ENCODE assay signal across 15 cellular contexts in the genomic region with DNA sequence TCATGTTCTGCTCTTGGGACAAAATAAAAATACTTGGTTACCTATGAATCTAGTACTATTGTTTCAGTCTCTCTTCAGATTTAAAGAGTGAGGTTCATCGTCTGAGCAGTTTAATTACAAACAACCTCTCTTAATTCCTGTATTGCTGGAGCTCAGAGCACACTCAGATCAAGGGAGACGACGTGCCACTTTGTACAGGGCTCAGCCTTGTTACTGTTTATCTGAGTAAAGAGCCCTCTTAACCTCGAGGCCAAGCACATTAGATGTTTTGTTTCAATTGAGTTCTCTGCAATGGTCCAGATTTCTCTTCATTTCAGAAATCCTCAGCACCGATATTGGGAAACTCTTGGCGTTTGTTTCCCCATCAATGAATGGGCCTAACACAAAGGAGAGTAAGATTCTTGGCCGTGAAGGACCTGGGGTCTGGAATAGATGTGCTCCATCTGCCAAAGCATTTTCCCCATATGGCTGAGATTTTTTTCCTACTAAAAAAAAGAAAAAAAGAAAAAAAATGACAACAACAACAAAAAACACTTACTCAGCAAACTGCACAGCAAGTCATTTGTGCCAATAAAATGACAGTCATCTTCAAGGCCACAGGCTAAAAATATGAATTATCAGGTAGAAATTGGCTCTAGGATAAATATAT.
DNase-seq lines count a peak whose midpoint lies in the region; ATAC-seq and TF ChIP-seq lines count a peak whose summit lies in the region.
"Had no signal": no experiment of that assay in that cellular context is flagged by ENCODE, and none has a peak within 500 bp of the region (broad histone marks: within the 10 kb centered on the region; RNA-seq: fewer than 3 reads in every experiment).

No MANE protein-coding gene starts in this region.

- H3K27ac Mint-ChIP-seq in CD8-positive, alpha-beta T cell = peak overlapping the region; percentile 97
- H3K27ac Mint-ChIP-seq in T-helper 17 cell (peak overlapping the region; percentile 98), mesothelial cell of epicardium (no peak overlapping the region)
- no peak overlapping the region for H3K27ac Mint-ChIP-seq in activated CD8-positive, alpha-beta T cell treated with anti-CD3 and anti-CD28 coated beads, Interleukin-2, amount 10 ng/mL, durations not matched to agents 7 days and 5 days

- no peaks in the 10 kb centered on the region for H3K36me3 Mint-ChIP-seq in CD8-positive, alpha-beta T cell
- peaks cover 3% of the 10 kb centered on the region for H3K36me3 Mint-ChIP-seq in T-helper 17 cell (ENCODE audit: low read depth)
- no peaks in the 10 kb centered on the region for H3K36me3 Mint-ChIP-seq in mesothelial cell of epicardium
- H3K36me3 Mint-ChIP-seq in activated CD8-positive, alpha-beta T cell treated with anti-CD3 and anti-CD28 coated beads, Interleukin-2, amount 10 ng/mL, durations not matched to agents 7 days and 5 days (ENCODE audit: low read depth) = no peaks in the 10 kb centered on the region

- H3K27me3 Mint-ChIP-seq in CD8-positive, alpha-beta T cell (ENCODE audit: low read depth) = no peaks in the 10 kb centered on the region
- H3K27me3 Mint-ChIP-seq in T-helper 17 cell = peaks cover 15% of the 10 kb centered on the region
- H3K27me3 Mint-ChIP-seq in mesothelial cell of epicardium (ENCODE audit: low read depth) = no peaks in the 10 kb centered on the region
- peaks cover 4% of the 10 kb centered on the region for H3K27me3 Mint-ChIP-seq in activated CD8-positive, alpha-beta T cell treated with anti-CD3 and anti-CD28 coated beads, Interleukin-2, amount 10 ng/mL, durations not matched to agents 7 days and 5 days (ENCODE audit: low read depth)

- H3K9me3 Mint-ChIP-seq in CD8-positive, alpha-beta T cell = no peaks in the 10 kb centered on the region
- H3K9me3 Mint-ChIP-seq in mesothelial cell of epicardium = no peaks in the 10 kb centered on the region
- H3K9me3 Mint-ChIP-seq in activated CD8-positive, alpha-beta T cell treated with anti-CD3 and anti-CD28 coated beads, Interleukin-2, amount 10 ng/mL, durations not matched to agents 7 days and 5 days (ENCODE audit: insufficient read depth) = no peaks in the 10 kb centered on the region

- WGBS in mesodermal cell (ENCODE audit: insufficient coverage in 2 of 2), 2 experiments = 90 to 94% methylated on average over 2 to 4 of the region's 7 CpGs

- no peaks in the 10 kb centered on the region for H3K27me3 ChIP-seq in CD8-positive, alpha-beta T cell (ENCODE audit: insufficient read depth, low read length)
- H3K27me3 ChIP-seq: dorsolateral prefrontal cortex, ovary, stomach, uterus had no signal

- H3K4me3 ChIP-seq in AG10803 (ENCODE audit: low read length) (no peak overlapping the region), mesodermal cell (ENCODE audit: extremely low read depth, insufficient read depth, low read length, poor library complexity, severe bottlenecking) (no peak overlapping the region)
- no peak overlapping the region for H3K4me3 ChIP-seq in CD8-positive, alpha-beta T cell (ENCODE audit: low read depth, low read length)
- H3K4me3 ChIP-seq: dorsolateral prefrontal cortex, GM12878, ovary, stomach, uterus had no signal

- ATAC-seq in CD8-positive, alpha-beta T cell = no peak
- ATAC-seq in T-helper 17 cell (no peak), HG02852 (IDR thresholded peaks at IDR 0.05; ENCODE audit: unreplicated experiment) (no peak)
- ATAC-seq in activated CD8-positive, alpha-beta T cell treated with anti-CD3 and anti-CD28 coated beads, Interleukin-2, amount 10 ng/mL, durations not matched to agents 7 days and 5 days = no peak

- peak; percentile 49 for DNase-seq in AG10803 (ENCODE audit: low read depth)
- no peak for DNase-seq in CD8-positive, alpha-beta T cell
- no peak for DNase-seq in T-helper 17 cell
- no peak for DNase-seq in mesothelial cell of epicardium (ENCODE audit: low spot score in 2 of 2, unreplicated experiment in 2 of 2)
- DNase-seq in activated CD8-positive, alpha-beta T cell treated with anti-CD3 and anti-CD28 coated beads, Interleukin-2, amount 10 ng/mL, durations not matched to agents 7 days and 5 days = no peak
- DNase-seq in amniotic stem cell (lab: John Stamatoyannopoulos, UW) = no peak
- DNase-seq: dorsolateral prefrontal cortex; NCI-H146; ovary; stimulated activated CD4-positive, alpha-beta T cell treated with anti-CD3 and anti-CD28 coated beads, Interleukin-2, amount 100 ng/mL, for 24 hours; stomach; uterus had no signal

- H3K4me1 Mint-ChIP-seq in CD8-positive, alpha-beta T cell (ENCODE audit: low read depth) = peaks cover 53% of the 10 kb centered on the region
- peaks cover 18% of the 10 kb centered on the region for H3K4me1 Mint-ChIP-seq in T-helper 17 cell
- H3K4me1 Mint-ChIP-seq in mesothelial cell of epicardium = peaks cover 41% of the 10 kb centered on the region
- H3K4me1 Mint-ChIP-seq in activated CD8-positive, alpha-beta T cell treated with anti-CD3 and anti-CD28 coated beads, Interleukin-2, amount 10 ng/mL, durations not matched to agents 7 days and 5 days (ENCODE audit: low read depth) = peaks cover 42% of the 10 kb centered on the region

- CTCF ChIA-PET in CD8-positive, alpha-beta T cell (lab: Charles Lee) = no interaction called here
- CTCF ChIA-PET in activated CD8-positive, alpha-beta T cell treated with anti-CD3 and anti-CD28 coated beads, Interleukin-2, amount 10 ng/mL, durations not matched to agents 7 days and 5 days (lab: Charles Lee) = no interaction called here

- no peak overlapping the region for H3K27ac ChIP-seq in CD8-positive, alpha-beta T cell (ENCODE audit: low read depth, low read length)
- peak overlapping the region; percentile 23 for H3K27ac ChIP-seq in mesodermal cell (ENCODE audit: low read depth, low read length, severe bottlenecking)
- H3K27ac ChIP-seq: dorsolateral prefrontal cortex, ovary had no signal

- intact Hi-C loops in CD8-positive, alpha-beta T cell (cut with DNase I, micrococcal nuclease) = loop anchor here (5.0 kb wide), 2 partner anchors 99 to 1154 kb away; a partner anchor contains a TSS

- peaks cover 51% of the 10 kb centered on the region for H3K4me1 ChIP-seq in CD8-positive, alpha-beta T cell (ENCODE audit: insufficient read depth, low read length)
- peaks cover 29% of the 10 kb centered on the region for H3K4me1 ChIP-seq in mesodermal cell (ENCODE audit: control insufficient read depth, insufficient read depth, low read length, poor library complexity, severe bottlenecking)
- H3K4me1 ChIP-seq: uterus had no signal

- H3K9me3 ChIP-seq in CD8-positive, alpha-beta T cell (ENCODE audit: low read length) = no peaks in the 10 kb centered on the region
- H3K9me3 ChIP-seq in T-helper 17 cell (ENCODE audit: control insufficient read depth, low read length, poor library complexity, severe bottlenecking) = no peaks in the 10 kb centered on the region
- no peaks in the 10 kb centered on the region for H3K9me3 ChIP-seq in mesodermal cell (ENCODE audit: control insufficient read depth, low read length)
- H3K9me3 ChIP-seq: ovary, stomach, uterus had no signal

- no peak overlapping the region for H3K4me3 Mint-ChIP-seq in CD8-positive, alpha-beta T cell
- H3K4me3 Mint-ChIP-seq in T-helper 17 cell (no peak overlapping the region), mesothelial cell of epicardium (no peak overlapping the region)
- no peak overlapping the region for H3K4me3 Mint-ChIP-seq in activated CD8-positive, alpha-beta T cell treated with anti-CD3 and anti-CD28 coated beads, Interleukin-2, amount 10 ng/mL, durations not matched to agents 7 days and 5 days

- H3K36me3 ChIP-seq in CD8-positive, alpha-beta T cell (ENCODE audit: insufficient read depth, low read length) = no peaks in the 10 kb centered on the region
- no peaks in the 10 kb centered on the region for H3K36me3 ChIP-seq in mesodermal cell (ENCODE audit: control insufficient read depth, insufficient read depth, low read length)
- H3K36me3 ChIP-seq: ovary, stomach, uterus had no signal

- POLR2A ChIA-PET in CD8-positive, alpha-beta T cell (lab: Charles Lee) = no interaction called here
- POLR2A ChIA-PET in activated CD8-positive, alpha-beta T cell treated with anti-CD3 and anti-CD28 coated beads, Interleukin-2, amount 10 ng/mL, durations not matched to agents 7 days and 5 days (lab: Charles Lee) = no interaction called here

- TF ChIP-seq CTCF in AG10803 (conservative IDR thresholded peaks at IDR 0.05; ENCODE audit: low read length) = no peak
- TF ChIP-seq CTCF in CD8-positive, alpha-beta T cell (IDR thresholded peaks at IDR 0.05) = no peak
- TF ChIP-seq CTCF in mesothelial cell of epicardium (IDR thresholded peaks at IDR 0.05; ENCODE audit: unreplicated experiment) = no peak

Comparison
In these comparisons a context has a peak if more than half of its experiments do, and no peak if none do; other contexts are left out.
1. H3K27ac Mint-ChIP-seq: peak in CD8-positive, alpha-beta T cell (single experiment) and T-helper 17 cell (single experiment); none in mesothelial cell of epicardium (single experiment) and activated CD8-positive, alpha-beta T cell treated with anti-CD3 and anti-CD28 coated beads, Interleukin-2, amount 10 ng/mL, durations not matched to agents 7 days and 5 days (single experiment).